14 cellular contexts compared by ENCODE assay signal in genomic region chr15:77526582-77527163, GRCh38.
DNase-seq lines count a peak whose midpoint lies in the region; ATAC-seq, FAIRE-seq and TF ChIP-seq lines count a peak whose summit lies in the region.
"Had no signal": no experiment of that assay in that cellular context is flagged by ENCODE, and none has a peak within 500 bp of the region (broad histone marks: within the 10 kb centered on the region; RNA-seq: fewer than 3 reads in every experiment).

No MANE protein-coding gene starts in this region.

- H3K4me1 Mint-ChIP-seq in GM23338, result peaks cover 23% of the 10 kb centered on the region
- H3K4me1 Mint-ChIP-seq: CD4-positive, CD25-positive, alpha-beta regulatory T cell had no signal

- no peak overlapping the region for H3K4me3 Mint-ChIP-seq in GM23338
- H3K4me3 Mint-ChIP-seq: activated CD8-positive, alpha-beta T cell treated with anti-CD3 and anti-CD28 coated beads for 36 hours; CD4-positive, CD25-positive, alpha-beta regulatory T cell had no signal

- no peaks in the 10 kb centered on the region; the same call in 1 of the 2 replicates for H3K4me1 ChIP-seq in GM23338 (ENCODE audit: insufficient read depth)
- H3K4me1 ChIP-seq in kidney (ENCODE audit: control insufficient read depth in 1 of 2, insufficient read depth in 1 of 2, low read depth in 1 of 2, low read length in 2 of 2), result peaks cover 0 to 6% of the 10 kb centered on the region in 2 donors
- peaks cover 0 to 17% (median 3%) of the 10 kb centered on the region in 3 donors for H3K4me1 ChIP-seq in skeletal muscle tissue (ENCODE audit: control insufficient read depth in 3 of 3, insufficient read depth in 3 of 3, low read length in 3 of 3)
- H3K4me1 ChIP-seq: parathyroid adenoma had no signal

- H3K9me2 ChIP-seq in GM23338 (ENCODE audit: insufficient read depth), result peaks cover 7% of the 10 kb centered on the region; the same call in 1 of the 2 replicates

- no peak overlapping the region for H3K4me2 ChIP-seq in GM23338

- DNase-seq in GM23338 (ENCODE audit: low spot score), result no peak
- no peak for DNase-seq in RWPE1 (ENCODE audit: low spot score)
- peak; percentile 39 for DNase-seq in kidney
- DNase-seq in anterior cingulate cortex (lab: John Stamatoyannopoulos, UW), result no peak
- no peak for DNase-seq in activated naive CD4-positive, alpha-beta T cell treated with Interleukin-2 at 50 U/mL for 16 hours
- DNase-seq: activated CD8-positive, alpha-beta T cell treated with anti-CD3 and anti-CD28 coated beads for 36 hours; CD4-positive, CD25-positive, alpha-beta regulatory T cell; NCI-H1105; NCI-H2227 treated with DMSO at 0.1 percent for 48 hours had no signal

- H3K27ac ChIP-seq in GM23338 (ENCODE audit: low read depth) (no peak overlapping the region), RWPE1 (peak overlapping the region; percentile 27), kidney (ENCODE audit: low read depth in 2 of 2, low read length in 2 of 2) (no peak overlapping the region), skeletal muscle tissue (ENCODE audit: low read depth, low read length) (peak overlapping the region; percentile 51)
- H3K27ac ChIP-seq: parathyroid adenoma, suprapubic skin had no signal

- H4K20me1 ChIP-seq in GM23338 (replicated peaks; ENCODE audit: insufficient read depth), result no peaks in the 10 kb centered on the region

- H3K36me3 ChIP-seq in GM23338 (ENCODE audit: insufficient read depth) (no peaks in the 10 kb centered on the region), kidney (ENCODE audit: control insufficient read depth in 1 of 2, insufficient read depth in 2 of 2, low read length in 2 of 2) (no peaks in the 10 kb centered on the region), skeletal muscle tissue (ENCODE audit: control insufficient read depth in 3 of 3, insufficient read depth in 3 of 3, low read length in 3 of 3) (no peaks in the 10 kb centered on the region)
- H3K36me3 ChIP-seq: suprapubic skin had no signal

- H3K4me3 ChIP-seq in GM23338 (no peak overlapping the region), kidney (ENCODE audit: low read length in 2 of 2) (no peak overlapping the region), skeletal muscle tissue (ENCODE audit: low read length in 3 of 3) (no peak overlapping the region)
- H3K4me3 ChIP-seq: GM12878, suprapubic skin had no signal

- CTCF ChIA-PET in RWPE1 (lab: Yijun Ruan, JAX), result no interaction called here

- no peaks in the 10 kb centered on the region for H3K27me3 ChIP-seq in GM23338 (ENCODE audit: insufficient read depth)
- H3K27me3 ChIP-seq in skeletal muscle tissue (ENCODE audit: control insufficient read depth in 3 of 3, insufficient read depth in 3 of 3, low read length in 3 of 3), result no peaks in the 10 kb centered on the region
- H3K27me3 ChIP-seq: suprapubic skin had no signal

- peak overlapping the region; percentile 96 for H2AFZ ChIP-seq in GM23338
- H2AFZ ChIP-seq: parathyroid adenoma had no signal

- intact Hi-C loops in kidney (cut with DNase I), result no loop called here

- FAIRE-seq in kidney (lab: Jason Lieb, UNC), result no peak
- FAIRE-seq: GM12878 had no signal

- no peaks in the 10 kb centered on the region for H3F3A ChIP-seq in GM23338 (replicated peaks; ENCODE audit: low read depth)

- no peak for ATAC-seq in GM23338
- no peak for ATAC-seq in HG02840 (IDR thresholded peaks at IDR 0.05; ENCODE audit: low FRiP score, unreplicated experiment)
- ATAC-seq: activated CD8-positive, alpha-beta T cell treated with anti-CD3 and anti-CD28 coated beads for 36 hours; GM12878 had no signal

- H3K9me3 Mint-ChIP-seq in GM23338, result peaks cover 2% of the 10 kb centered on the region; the same call in 1 of the 3 replicates
- H3K9me3 Mint-ChIP-seq: activated CD8-positive, alpha-beta T cell treated with anti-CD3 and anti-CD28 coated beads for 36 hours; CD4-positive, CD25-positive, alpha-beta regulatory T cell had no signal

- H3K79me2 ChIP-seq in GM23338 (replicated peaks; ENCODE audit: insufficient read depth), result no peaks in the 10 kb centered on the region
- H3K79me2 ChIP-seq: parathyroid adenoma had no signal

- H3K27me3 Mint-ChIP-seq in GM23338 (ENCODE audit: insufficient read depth, low read depth, poor library complexity), result peaks cover 8% of the 10 kb centered on the region
- H3K27me3 Mint-ChIP-seq: activated CD8-positive, alpha-beta T cell treated with anti-CD3 and anti-CD28 coated beads for 36 hours had no signal

- POLR2A ChIA-PET in RWPE1 (lab: Yijun Ruan, JAX; ENCODE audit: low non-redundant PET), result no interaction called here

- H3K9ac ChIP-seq in kidney (ENCODE audit: low read length in 2 of 2) (no peak overlapping the region), skeletal muscle tissue (ENCODE audit: low read depth in 1 of 3, low read length in 3 of 3) (no peak overlapping the region)
- H3K9ac ChIP-seq: parathyroid adenoma had no signal

- no peaks in the 10 kb centered on the region; the same call in 2 of the 3 replicates for H3K36me3 Mint-ChIP-seq in GM23338 (ENCODE audit: low read depth)
- H3K36me3 Mint-ChIP-seq: CD4-positive, CD25-positive, alpha-beta regulatory T cell had no signal

- TF ChIP-seq CTCF in GM23338 (conservative IDR thresholded peaks at IDR 0.05; ENCODE audit: low read depth in 2 of 2) (no peak), RWPE1 (conservative IDR thresholded peaks at IDR 0.05; ENCODE audit: low read depth) (no peak), kidney (IDR thresholded peaks at IDR 0.05; ENCODE audit: borderline replicate concordance, extremely low read depth, insufficient read depth) (no peak)

- H3K9me3 ChIP-seq in kidney (ENCODE audit: control insufficient read depth in 1 of 2, low read length in 2 of 2), result no peaks in the 10 kb centered on the region
- no peaks in the 10 kb centered on the region for H3K9me3 ChIP-seq in skeletal muscle tissue (ENCODE audit: control insufficient read depth in 3 of 3, low read length in 3 of 3)
- H3K9me3 ChIP-seq: suprapubic skin had no signal

- no peak overlapping the region for H3K27ac Mint-ChIP-seq in GM23338
- H3K27ac Mint-ChIP-seq: activated CD8-positive, alpha-beta T cell treated with anti-CD3 and anti-CD28 coated beads for 36 hours had no signal

TF ChIP-seq in GM23338, 12 proteins besides CTCF, POLR2A, EP300 and RAD21 (continues in another document):
- TF ChIP-seq EZH2 (IDR thresholded peaks at IDR 0.05; ENCODE audit: low read depth, unreplicated experiment) (no peak), REST (IDR thresholded peaks at IDR 0.05; ENCODE audit: unreplicated experiment) (no peak), EZH2phosphoT487 (IDR thresholded peaks at IDR 0.05; ENCODE audit: unreplicated experiment) (no peak), JUNB (IDR thresholded peaks at IDR 0.05; ENCODE audit: unreplicated experiment) (no peak), POLR2AphosphoS5 (IDR thresholded peaks at IDR 0.05; ENCODE audit: low read depth) (no peak)

Comparison
In these comparisons a context has a peak if more than half of its experiments do, and no peak if none do; other contexts are left out.
1. H3K27ac ChIP-seq: peak in RWPE1 (single experiment) and skeletal muscle tissue (single experiment); none in GM23338 (single experiment) and kidney (0 of 2).